Comparison of ENCODE assay signal across 1 cellular context in genomic region chr3:124157748-124158147, GRCh38.
TF ChIP-seq lines count a peak whose summit lies in the region.

No MANE protein-coding gene starts in this region.

TF ChIP-seq in SK-N-SH treated with all-trans-retinoic acid at 6 μM for 48 hours, 23 proteins besides CTCF, POLR2A, EP300 and RAD21 (continued from another document):
- TF ChIP-seq CREB5 (CRISPR knock-in tag; IDR thresholded peaks at IDR 0.05; ENCODE audit: low read depth) (no peak), TOX (CRISPR knock-in tag; IDR thresholded peaks at IDR 0.05; ENCODE audit: borderline replicate concordance) (no peak), ISL1 (CRISPR knock-in tag; IDR thresholded peaks at IDR 0.05) (no peak), ZNF565 (CRISPR knock-in tag; conservative IDR thresholded peaks at IDR 0.05; ENCODE audit: low read depth) (no peak), ZC3H10 (CRISPR knock-in tag; IDR thresholded peaks at IDR 0.05) (no peak), TSHZ2 (CRISPR knock-in tag; IDR thresholded peaks at IDR 0.05) (no peak), ZNF70 (CRISPR knock-in tag; IDR thresholded peaks at IDR 0.05) (no peak), CSDC2 (CRISPR knock-in tag; IDR thresholded peaks at IDR 0.05) (no peak), PATZ1 (CRISPR knock-in tag; IDR thresholded peaks at IDR 0.05; ENCODE audit: borderline replicate concordance) (no peak), CSRNP3 (CRISPR knock-in tag; IDR thresholded peaks at IDR 0.05) (no peak), POU6F1 (CRISPR knock-in tag; IDR thresholded peaks at IDR 0.05; ENCODE audit: borderline replicate concordance, low read depth) (no peak), ZNF8 (CRISPR knock-in tag; IDR thresholded peaks at IDR 0.05) (no peak), OSR1 (CRISPR knock-in tag; IDR thresholded peaks at IDR 0.05) (no peak), ARNTL (CRISPR knock-in tag; IDR thresholded peaks at IDR 0.05; ENCODE audit: borderline replicate concordance, low read depth) (no peak)
